ENCODE assay signal across 17 cellular contexts in genomic region chr14:32405856-32406255, GRCh38.
DNase-seq lines count a peak whose midpoint lies in the region; ATAC-seq and TF ChIP-seq lines count a peak whose summit lies in the region.
"Had no signal": no experiment of that assay in that cellular context is flagged by ENCODE, and none has a peak within 500 bp of the region (broad histone marks: within the 10 kb centered on the region; RNA-seq: fewer than 3 reads in every experiment).

No MANE protein-coding gene starts in this region.

- no peak overlapping the region for H3K4ac ChIP-seq in H9 (ENCODE audit: low read depth, low read length)

- H2BK15ac ChIP-seq in H9 (ENCODE audit: low read depth, low read length): no peak overlapping the region

- no peak overlapping the region for H3K4me3 ChIP-seq in brain microvascular endothelial cell (ENCODE audit: low read depth, low read length)
- H3K4me3 ChIP-seq: PC-9 had no signal

- no peak overlapping the region for H2BK12ac ChIP-seq in H9 (ENCODE audit: insufficient read length, low read depth, low read length)

- H3K23ac ChIP-seq in H9 (ENCODE audit: insufficient read length, low read depth, low read length): no peak overlapping the region

- H2BK5ac ChIP-seq in H9 (ENCODE audit: insufficient read length, low read length): no peak overlapping the region

- no peaks in the 10 kb centered on the region for H4K20me1 ChIP-seq in H9 (ENCODE audit: control insufficient read depth, insufficient read depth, insufficient read length)

- H3K18ac ChIP-seq in H9 (ENCODE audit: insufficient read length, low read depth, low read length): no peak overlapping the region

- H3K4me3 Mint-ChIP-seq in H9: no peak overlapping the region
- no peak overlapping the region for H3K4me3 Mint-ChIP-seq in neural crest cell

- H3K27me3 Mint-ChIP-seq in H9 (ENCODE audit: low read depth): no peaks in the 10 kb centered on the region
- no peaks in the 10 kb centered on the region for H3K27me3 Mint-ChIP-seq in neural crest cell (ENCODE audit: low read depth)

- H3K27ac ChIP-seq in H9 (ENCODE audit: insufficient read length, low read depth, low read length) (no peak overlapping the region), brain microvascular endothelial cell (no peak overlapping the region)
- H3K27ac ChIP-seq: 22Rv1, C4-2B, PC-9 had no signal

- no peaks in the 10 kb centered on the region for H3K79me1 ChIP-seq in H9 (ENCODE audit: insufficient read depth, low read depth, low read length, poor library complexity, severe bottlenecking)

- H3K4me1 Mint-ChIP-seq in H9: no peaks in the 10 kb centered on the region; a peak in 1 of 4 replicates
- peaks cover 10% of the 10 kb centered on the region for H3K4me1 Mint-ChIP-seq in neural crest cell

- H3K9me3 ChIP-seq in H9 (ENCODE audit: control insufficient read depth, low read depth, low read length): no peaks in the 10 kb centered on the region
- H3K9me3 ChIP-seq: Caco-2 had no signal

- H3K9ac ChIP-seq in H9 (ENCODE audit: extremely low read depth, insufficient read length, low read length): no peak overlapping the region

- H2BK120ac ChIP-seq in H9 (ENCODE audit: low read depth, low read length, poor library complexity, severe bottlenecking): no peak overlapping the region

- no peaks in the 10 kb centered on the region for H3K4me1 ChIP-seq in H9 (ENCODE audit: insufficient read depth, low read length)
- H3K4me1 ChIP-seq: Caco-2 had no signal

- no peaks in the 10 kb centered on the region for H3K79me2 ChIP-seq in H9 (ENCODE audit: insufficient read depth, low read length)

- no peak overlapping the region for H4K91ac ChIP-seq in H9 (ENCODE audit: insufficient read length, low read depth, low read length)

- H2AK5ac ChIP-seq in H9 (ENCODE audit: insufficient read length, low read length): no peak overlapping the region

- no peak overlapping the region for H3T11ph ChIP-seq in H9 (ENCODE audit: low read length)

- peak; percentile 10 for DNase-seq in DMS 273 (lab: John Stamatoyannopoulos, UW; ENCODE audit: unreplicated experiment)
- no peak for DNase-seq in DMS 273 treated with DMSO at 0.1 percent for 48 hours (lab: John Stamatoyannopoulos, UW)
- no peak for DNase-seq in H9
- DNase-seq in brain microvascular endothelial cell: no peak
- DNase-seq in neural crest cell (ENCODE audit: low read depth, low spot score): no peak
- no peak for DNase-seq in RPMI8226
- DNase-seq in NCI-H1694 treated with DMSO at 0.1 percent for 48 hours (lab: John Stamatoyannopoulos, UW): no peak
- DNase-seq: Caco-2, DMS79, KG1, NCI-H1092, NCI-H2107, NCI-H748 treated with DMSO at 0.1 percent for 48 hours, PC-9 had no signal

- no peaks in the 10 kb centered on the region for H3K36me3 Mint-ChIP-seq in H9 (ENCODE audit: insufficient read depth in 1 of 3, low read depth in 3 of 3)
- H3K36me3 Mint-ChIP-seq in neural crest cell (ENCODE audit: low read depth): no peaks in the 10 kb centered on the region

- ATAC-seq in esophagus mucosa: no peak

- H2AFZ ChIP-seq in H9 (ENCODE audit: low read length): no peak overlapping the region
- H2AFZ ChIP-seq: PC-9 had no signal

- no peak overlapping the region for H4K5ac ChIP-seq in H9 (ENCODE audit: insufficient read length, low read depth, low read length)

- no peak overlapping the region for H3K4me2 ChIP-seq in H9 (ENCODE audit: insufficient read depth, insufficient read length, low read length)
- H3K4me2 ChIP-seq: PC-9 had no signal

- H3K27me3 ChIP-seq in H9 (ENCODE audit: insufficient read depth, low read length) (no peaks in the 10 kb centered on the region), brain microvascular endothelial cell (replicated peaks) (no peaks in the 10 kb centered on the region)

- H3K27ac Mint-ChIP-seq in H9 (no peak overlapping the region), neural crest cell (ENCODE audit: unreplicated experiment) (no peak overlapping the region)

- H3K14ac ChIP-seq in H9 (ENCODE audit: insufficient read depth, low read length): no peak overlapping the region

- no peak overlapping the region for H3K56ac ChIP-seq in H9 (ENCODE audit: insufficient read length, low read depth, low read length)

- no peak overlapping the region for H4K8ac ChIP-seq in H9 (replicated peaks; ENCODE audit: insufficient read length, low read depth, low read length)

- H3K9me3 Mint-ChIP-seq in H9 (no peaks in the 10 kb centered on the region), neural crest cell (no peaks in the 10 kb centered on the region)

- in situ Hi-C loops in brain microvascular endothelial cell (cut with HindIII; ENCODE audit: low pct_ligation_motif_present, low sequenced_read_pairs): no loop called here

- no peaks in the 10 kb centered on the region for H3K36me3 ChIP-seq in brain microvascular endothelial cell (replicated peaks)

- no peak overlapping the region for H2BK20ac ChIP-seq in H9 (ENCODE audit: low read depth, low read length, poor library complexity, severe bottlenecking)

- TF ChIP-seq CTCF in H9 (conservative IDR thresholded peaks at IDR 0.05) (peak; percentile 33; the same call in 1 of the 3 replicates), brain microvascular endothelial cell (IDR thresholded peaks at IDR 0.05; ENCODE audit: low read depth, low read length, missing control alignments) (peak; percentile 13), neural crest cell (conservative IDR thresholded peaks at IDR 0.05) (peak; percentile 11)

- no peaks in the 10 kb centered on the region for H3K23me2 ChIP-seq in H9 (ENCODE audit: insufficient read length, low read depth, low read length, poor library complexity, severe bottlenecking)

- WGBS in H9 (ENCODE audit: extremely low coverage, insufficient read length, low lambda C conversion rate): no CpG with 5 or more reads among the region's 2 CpGs
